11 cellular contexts compared by ENCODE assay signal in genomic region chr3:182937293-182938051, GRCh38. TPM values are rescaled to one million over a fixed set of nuclear protein-coding genes. Genes with fewer than 3 reads are reported as not detected.
DNase-seq lines count a peak whose midpoint lies in the region; ATAC-seq lines count a peak whose summit lies in the region.
"Had no signal": no experiment of that assay in that cellular context is flagged by ENCODE, and none has a peak within 500 bp of the region (broad histone marks: within the 10 kb centered on the region; RNA-seq: fewer than 3 reads in every experiment).

No MANE protein-coding gene starts in this region.

- DNase-seq in A172 (ENCODE audit: low spot score) (peak; percentile 10), NCI-H2196 treated with DMSO at 0.1 percent for 48 hours (lab: John Stamatoyannopoulos, UW; ENCODE audit: unreplicated experiment) (peak; percentile 26), ecto neural progenitor cell (ENCODE audit: low spot score) (no peak), SIG-M5 (lab: John Stamatoyannopoulos, UW) (no peak), nucleus accumbens (lab: John Stamatoyannopoulos, UW) (no peak)
- DNase-seq in activated naive CD4-positive, alpha-beta T cell treated with anti-CD3 and anti-CD28 coated beads, Interleukin-2, amount 50 U/mL, for 16 hours, result no peak
- DNase-seq: activated CD4-positive, alpha-beta T cell treated with anti-CD3 and anti-CD28 coated beads for 48 hours; CD8-positive, alpha-beta T cell; psoas muscle had no signal

- peak; percentile 73 for ATAC-seq in GM18873 (IDR thresholded peaks at IDR 0.05; ENCODE audit: low FRiP score, unreplicated experiment)
- ATAC-seq in HG02885 (IDR thresholded peaks at IDR 0.05; ENCODE audit: poor library complexity, unreplicated experiment), result peak; percentile 74
- ATAC-seq: CD8-positive, alpha-beta T cell had no signal

RNA-seq across cellular contexts. Expression of gene DCUN1D1, which starts 42.9 kb away (rescaled TPM):
- 48.2 and 61.0 TPM in 2 replicates for total RNA-seq in A172 (2014; rRNA removed; shearing (Covaris generic))

Comparison
In these comparisons a context has a peak if more than half of its experiments do, and no peak if none do; other contexts are left out.
1. DNase-seq: peak in A172 (single experiment) and NCI-H2196 treated with DMSO at 0.1 percent for 48 hours (single experiment); none in ecto neural progenitor cell (single experiment), SIG-M5 (single experiment), activated naive CD4-positive, alpha-beta T cell treated with anti-CD3 and anti-CD28 coated beads, Interleukin-2, amount 50 U/mL, for 16 hours (single experiment) and nucleus accumbens (0 of 56).